7 cellular contexts compared by ENCODE assay signal in the genomic region with DNA sequence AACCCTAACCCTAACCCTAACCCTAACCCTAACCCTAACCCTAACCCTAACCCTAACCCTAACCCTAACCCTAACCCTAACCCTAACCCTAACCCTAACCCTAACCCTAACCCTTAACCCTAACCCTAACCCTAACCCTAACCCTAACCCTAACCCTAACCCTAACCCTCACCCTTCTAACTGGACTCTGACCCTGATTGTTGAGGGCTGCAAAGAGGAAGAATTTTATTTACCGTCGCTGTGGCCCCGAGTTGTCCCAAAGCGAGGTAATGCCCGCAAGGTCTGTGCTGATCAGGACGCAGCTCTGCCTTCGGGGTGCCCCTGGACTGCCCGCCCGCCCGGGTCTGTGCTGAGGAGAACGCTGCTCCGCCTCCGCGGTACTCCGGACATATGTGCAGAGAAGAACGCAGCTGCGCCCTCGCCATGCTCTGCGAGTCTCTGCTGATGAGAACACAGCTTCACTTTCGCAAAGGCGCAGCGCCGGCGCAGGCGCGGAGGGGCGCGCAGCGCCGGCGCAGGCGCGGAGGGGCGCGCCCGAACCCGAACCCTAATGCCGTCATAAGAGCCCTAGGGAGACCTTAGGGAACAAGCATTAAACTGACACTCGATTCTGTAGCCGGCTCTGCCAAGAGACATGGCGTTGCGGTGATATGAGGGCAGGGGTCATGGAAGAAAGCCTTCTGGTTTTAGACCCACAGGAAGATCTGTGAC. TPM values are rescaled to one million over a fixed set of nuclear protein-coding genes. Genes with fewer than 3 reads are reported as not detected.
"Had no signal": no experiment of that assay in that cellular context is flagged by ENCODE, and none has a peak within 500 bp of the region (broad histone marks: within the 10 kb centered on the region; RNA-seq: fewer than 3 reads in every experiment).

No MANE protein-coding gene starts in this region.

RNA-seq across cellular contexts. Expression of a gene that starts 38.7 kb away (rescaled TPM):
- total RNA-seq: activated CD4-positive, alpha-beta memory T cell treated with anti-CD3 and anti-CD28 coated beads for 36 hours; activated CD8-positive, alpha-beta memory T cell treated with anti-CD3 and anti-CD28 coated beads, Interleukin-2, amount 10 ng/mL, durations not matched to agents 7 days and 5 days; astrocyte; cardiac septum; IMR-90; MCF 10A; Right ventricle myocardium superior had no signal
